In the genomic region with DNA sequence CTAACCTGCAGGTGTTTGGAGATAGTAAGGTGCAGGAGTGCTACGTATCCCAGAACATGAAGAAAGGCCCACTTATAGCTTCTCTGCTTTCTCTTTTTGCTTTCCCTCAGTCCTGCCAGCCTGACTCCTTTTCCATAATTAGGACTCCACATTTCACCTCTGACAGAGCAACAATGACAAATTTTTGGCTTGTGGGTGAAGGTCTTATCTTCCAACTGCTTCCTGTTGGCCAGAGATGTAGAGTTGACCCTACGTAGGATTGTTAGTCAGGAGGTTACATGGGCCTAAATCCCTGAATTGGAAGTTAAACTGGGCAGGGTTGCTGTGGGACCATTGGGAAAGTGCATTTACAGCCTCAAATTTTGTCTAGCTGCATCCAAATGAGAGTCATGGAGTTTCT, we compare ENCODE assay signal across 30 cellular contexts.
"Had no signal": no experiment of that assay in that cellular context is flagged by ENCODE, and none has a peak within 500 bp of the region (broad histone marks: within the 10 kb centered on the region; RNA-seq: fewer than 3 reads in every experiment).

No MANE protein-coding gene starts in this region.

- DNase-seq: activated CD4-positive, alpha-beta memory T cell treated with anti-CD3 and anti-CD28 coated beads for 36 hours; activated CD4-positive, alpha-beta T cell treated with anti-CD3 and anti-CD28 coated beads for 36 hours; activated CD4-positive, alpha-beta T cell treated with anti-CD3 and anti-CD28 coated beads, Interleukin-2, amount 10 ng/mL, durations not matched to agents 24 days and 14 days; activated CD4-positive, CD25-positive, alpha-beta regulatory T cell; activated CD4-positive, CD25-positive, alpha-beta regulatory T cell treated with anti-CD3 and anti-CD28 coated beads, Interleukin-2, amount 50 U/mL, for 72 hours; activated CD8-positive, alpha-beta memory T cell treated with anti-CD3 and anti-CD28 coated beads, Interleukin-2, amount 10 ng/mL, durations not matched to agents 7 days and 5 days; activated CD8-positive, alpha-beta memory T cell treated with anti-CD3 and anti-CD28 coated beads, Interleukin-2, amount 50 U/mL, for 4 hours; activated CD8-positive, alpha-beta T cell treated with anti-CD3 and anti-CD28 coated beads, Interleukin-2, amount 10 ng/mL, durations not matched to agents 7 days and 5 days; activated effector memory CD4-positive, alpha-beta T cell treated with anti-CD3 and anti-CD28 coated beads, Interleukin-2, amount 50 U/mL, for 16 hours; activated naive CD4-positive, alpha-beta T cell treated with anti-CD3 and anti-CD28 coated beads for 36 hours; activated naive CD8-positive, alpha-beta T cell treated with anti-CD3 and anti-CD28 coated beads for 36 hours; activated naive CD8-positive, alpha-beta T cell treated with anti-CD3 and anti-CD28 coated beads, Interleukin-2, amount 50 U/mL, for 24 hours; activated T-cell treated with anti-CD3 and anti-CD28 coated beads, Interleukin-2, amount 50 U/mL, for 1 hour; activated T-cell treated with anti-CD3 and anti-CD28 coated beads, Interleukin-2, amount 50 U/mL, for 48 hours; adrenal gland; amygdala; aorta; body of pancreas; central memory CD4-positive, alpha-beta T cell; cerebellar nuclear complex; colonic mucosa; dorsolateral prefrontal cortex; effector memory CD4-positive, alpha-beta T cell; endodermal cell; foreskin melanocyte; T-helper 1 cell; T-helper 17 cell; T1000 had no signal

- H3K36me3 ChIP-seq: adrenal gland, colonic mucosa had no signal

- H3K4me3 ChIP-seq: adrenal gland, body of pancreas, colonic mucosa, dorsolateral prefrontal cortex, gastroesophageal sphincter had no signal

- ATAC-seq: activated CD4-positive, alpha-beta T cell treated with anti-CD3 and anti-CD28 coated beads for 36 hours; activated CD8-positive, alpha-beta memory T cell treated with anti-CD3 and anti-CD28 coated beads, Interleukin-2, amount 10 ng/mL, durations not matched to agents 7 days and 5 days; activated CD8-positive, alpha-beta T cell treated with anti-CD3 and anti-CD28 coated beads, Interleukin-2, amount 10 ng/mL, durations not matched to agents 7 days and 5 days; activated naive CD8-positive, alpha-beta T cell treated with anti-CD3 and anti-CD28 coated beads, Interleukin-2, amount 50 U/mL, for 24 hours; body of pancreas; esophagus mucosa; gastroesophageal sphincter; T-helper 17 cell had no signal

- H3K9me3 ChIP-seq: adrenal gland, body of pancreas, colonic mucosa, gastroesophageal sphincter had no signal

- H3K27ac ChIP-seq: adrenal gland, body of pancreas, colonic mucosa, dorsolateral prefrontal cortex, gastroesophageal sphincter had no signal

- H3K4me1 ChIP-seq: adrenal gland, body of pancreas, colonic mucosa, gastroesophageal sphincter had no signal

- H3K27me3 ChIP-seq: adrenal gland, body of pancreas, colonic mucosa, dorsolateral prefrontal cortex, gastroesophageal sphincter had no signal
